In genomic region chr2:231530099-231531085, GRCh38 we compare ENCODE assay signal across 1 cellular context.
TF ChIP-seq lines count a peak whose summit lies in the region.

NMUR1 (minus strand) TSS chr2:231530445; CDS start chr2:231530361, 84 bp downstream.

TF ChIP-seq in GM23338, 12 proteins besides CTCF, POLR2A, EP300 and RAD21 (continued from another document):
- TF ChIP-seq, protein P1, sequence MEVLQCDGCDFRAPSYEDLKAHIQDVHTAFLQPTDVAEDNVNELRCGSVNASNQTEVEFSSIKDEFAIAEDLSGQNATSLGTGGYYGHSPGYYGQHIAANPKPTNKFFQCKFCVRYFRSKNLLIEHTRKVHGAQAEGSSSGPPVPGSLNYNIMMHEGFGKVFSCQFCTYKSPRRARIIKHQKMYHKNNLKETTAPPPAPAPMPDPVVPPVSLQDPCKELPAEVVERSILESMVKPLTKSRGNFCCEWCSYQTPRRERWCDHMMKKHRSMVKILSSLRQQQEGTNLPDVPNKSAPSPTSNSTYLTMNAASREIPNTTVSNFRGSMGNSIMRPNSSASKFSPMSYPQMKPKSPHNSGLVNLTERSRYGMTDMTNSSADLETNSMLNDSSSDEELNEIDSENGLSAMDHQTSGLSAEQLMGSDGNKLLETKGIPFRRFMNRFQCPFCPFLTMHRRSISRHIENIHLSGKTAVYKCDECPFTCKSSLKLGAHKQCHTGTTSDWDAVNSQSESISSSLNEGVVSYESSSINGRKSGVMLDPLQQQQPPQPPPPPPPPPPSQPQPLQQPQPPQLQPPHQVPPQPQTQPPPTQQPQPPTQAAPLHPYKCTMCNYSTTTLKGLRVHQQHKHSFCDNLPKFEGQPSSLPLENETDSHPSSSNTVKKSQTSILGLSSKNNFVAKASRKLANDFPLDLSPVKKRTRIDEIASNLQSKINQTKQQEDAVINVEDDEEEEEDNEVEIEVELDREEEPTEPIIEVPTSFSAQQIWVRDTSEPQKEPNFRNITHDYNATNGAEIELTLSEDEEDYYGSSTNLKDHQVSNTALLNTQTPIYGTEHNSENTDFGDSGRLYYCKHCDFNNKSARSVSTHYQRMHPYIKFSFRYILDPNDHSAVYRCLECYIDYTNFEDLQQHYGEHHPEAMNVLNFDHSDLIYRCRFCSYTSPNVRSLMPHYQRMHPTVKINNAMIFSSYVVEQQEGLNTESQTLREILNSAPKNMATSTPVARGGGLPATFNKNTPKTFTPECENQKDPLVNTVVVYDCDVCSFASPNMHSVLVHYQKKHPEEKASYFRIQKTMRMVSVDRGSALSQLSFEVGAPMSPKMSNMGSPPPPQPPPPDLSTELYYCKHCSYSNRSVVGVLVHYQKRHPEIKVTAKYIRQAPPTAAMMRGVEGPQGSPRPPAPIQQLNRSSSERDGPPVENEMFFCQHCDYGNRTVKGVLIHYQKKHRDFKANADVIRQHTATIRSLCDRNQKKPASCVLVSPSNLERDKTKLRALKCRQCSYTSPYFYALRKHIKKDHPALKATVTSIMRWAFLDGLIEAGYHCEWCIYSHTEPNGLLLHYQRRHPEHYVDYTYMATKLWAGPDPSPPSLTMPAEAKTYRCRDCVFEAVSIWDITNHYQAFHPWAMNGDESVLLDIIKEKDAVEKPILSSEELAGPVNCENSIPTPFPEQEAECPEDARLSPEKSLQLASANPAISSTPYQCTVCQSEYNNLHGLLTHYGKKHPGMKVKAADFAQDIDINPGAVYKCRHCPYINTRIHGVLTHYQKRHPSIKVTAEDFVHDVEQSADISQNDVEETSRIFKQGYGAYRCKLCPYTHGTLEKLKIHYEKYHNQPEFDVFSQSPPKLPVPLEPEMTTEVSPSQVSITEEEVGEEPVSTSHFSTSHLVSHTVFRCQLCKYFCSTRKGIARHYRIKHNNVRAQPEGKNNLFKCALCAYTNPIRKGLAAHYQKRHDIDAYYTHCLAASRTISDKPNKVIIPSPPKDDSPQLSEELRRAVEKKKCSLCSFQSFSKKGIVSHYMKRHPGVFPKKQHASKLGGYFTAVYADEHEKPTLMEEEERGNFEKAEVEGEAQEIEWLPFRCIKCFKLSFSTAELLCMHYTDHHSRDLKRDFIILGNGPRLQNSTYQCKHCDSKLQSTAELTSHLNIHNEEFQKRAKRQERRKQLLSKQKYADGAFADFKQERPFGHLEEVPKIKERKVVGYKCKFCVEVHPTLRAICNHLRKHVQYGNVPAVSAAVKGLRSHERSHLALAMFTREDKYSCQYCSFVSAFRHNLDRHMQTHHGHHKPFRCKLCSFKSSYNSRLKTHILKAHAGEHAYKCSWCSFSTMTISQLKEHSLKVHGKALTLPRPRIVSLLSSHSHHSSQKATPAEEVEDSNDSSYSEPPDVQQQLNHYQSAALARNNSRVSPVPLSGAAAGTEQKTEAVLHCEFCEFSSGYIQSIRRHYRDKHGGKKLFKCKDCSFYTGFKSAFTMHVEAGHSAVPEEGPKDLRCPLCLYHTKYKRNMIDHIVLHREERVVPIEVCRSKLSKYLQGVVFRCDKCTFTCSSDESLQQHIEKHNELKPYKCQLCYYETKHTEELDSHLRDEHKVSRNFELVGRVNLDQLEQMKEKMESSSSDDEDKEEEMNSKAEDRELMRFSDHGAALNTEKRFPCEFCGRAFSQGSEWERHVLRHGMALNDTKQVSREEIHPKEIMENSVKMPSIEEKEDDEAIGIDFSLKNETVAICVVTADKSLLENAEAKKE (CRISPR knock-in tag; IDR thresholded peaks at IDR 0.05) = no peak
- TF ChIP-seq ZNF331 (CRISPR knock-in tag; IDR thresholded peaks at IDR 0.05; ENCODE audit: low read depth) = no peak
- TF ChIP-seq POLR2AphosphoS5 (IDR thresholded peaks at IDR 0.05; ENCODE audit: low read depth) = no peak
